Comparison of ENCODE assay signal across 16 cellular contexts in the genomic region with DNA sequence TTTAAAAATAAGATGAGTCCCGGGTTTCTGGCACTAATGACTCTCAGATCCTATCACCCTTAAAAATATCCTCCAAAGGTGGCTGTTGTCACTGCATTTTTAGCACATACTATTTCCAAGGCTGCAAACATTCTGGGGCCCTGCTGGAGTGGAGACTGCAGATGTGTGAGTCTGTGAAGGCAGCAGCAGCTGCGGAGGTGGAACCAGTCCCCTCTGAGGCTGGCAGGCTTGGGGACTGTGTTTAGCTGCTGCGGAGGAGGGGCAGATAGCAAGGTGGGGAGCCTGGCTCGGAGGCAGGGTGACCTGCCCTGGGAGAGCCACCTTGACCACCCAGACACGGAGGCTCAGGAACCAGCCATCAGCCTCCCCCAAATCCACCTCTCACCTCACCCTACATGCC.
DNase-seq lines count a peak whose midpoint lies in the region; ATAC-seq and TF ChIP-seq lines count a peak whose summit lies in the region.
"Had no signal": no experiment of that assay in that cellular context is flagged by ENCODE, and none has a peak within 500 bp of the region (broad histone marks: within the 10 kb centered on the region; RNA-seq: fewer than 3 reads in every experiment).

No MANE protein-coding gene starts in this region.

- no peak overlapping the region; a peak in 1 of 22 replicates for H3K27ac ChIP-seq in BLaER1 treated with 17β-estradiol and CSF1 and Interleukin-3, amounts not matched to agents 10 nM and 100 nM
- H3K27ac ChIP-seq in RWPE2 (ENCODE audit: poor library complexity, severe bottlenecking), result no peak overlapping the region
- H3K27ac ChIP-seq in spleen, result no peak overlapping the region
- H3K27ac ChIP-seq: C4-2B had no signal

- H3K4me2 ChIP-seq in BLaER1 treated with 17β-estradiol and CSF1 and Interleukin-3, amounts not matched to agents 10 nM and 100 nM, result peak overlapping the region in 9 of 11 experiments; percentile 16 to 90 (median 75); a peak in 18 of 22 replicates

- no peaks in the 10 kb centered on the region for H3K36me3 ChIP-seq in BLaER1 treated with 17β-estradiol and CSF1 and Interleukin-3, amounts not matched to agents 10 nM and 100 nM
- no peaks in the 10 kb centered on the region for H3K36me3 ChIP-seq in RWPE2 (ENCODE audit: low read depth)
- H3K36me3 ChIP-seq in spleen, result no peaks in the 10 kb centered on the region

- H3K4me3 ChIP-seq in BLaER1 treated with 17β-estradiol and CSF1 and Interleukin-3, amounts not matched to agents 10 nM and 100 nM, result no peak overlapping the region
- H3K4me3 ChIP-seq in RWPE2 (ENCODE audit: severe bottlenecking) (no peak overlapping the region), spleen (no peak overlapping the region)

- in situ Hi-C loops in GM13976 (cut with MboI; ENCODE audit: low sequenced_read_pairs, unreplicated experiment), result no loop called here

- no peaks in the 10 kb centered on the region for H4K20me1 ChIP-seq in BLaER1 treated with 17β-estradiol and CSF1 and Interleukin-3, amounts not matched to agents 10 nM and 100 nM

- peak; percentile 55 for DNase-seq in RWPE2 (ENCODE audit: low spot score)
- DNase-seq in middle frontal gyrus (ENCODE audit: extremely low spot score, low spot score), result peak; percentile 33
- DNase-seq in spleen, result peak; percentile 44
- DNase-seq in GOT3 (lab: John Stamatoyannopoulos, UW), result no peak
- DNase-seq in GM13976 (ENCODE audit: low spot score), result no peak
- DNase-seq in cortex of kidney (lab: John Stamatoyannopoulos, UW), result no peak
- DNase-seq: ACHN; CD4-positive, alpha-beta memory T cell; COR-L47; DMS53; GF-D8; HCEC 1CT; HFFc6 had no signal

- peaks cover 27 to 100% (median 86%) of the 10 kb centered on the region in 10 experiments for H3K4me1 ChIP-seq in BLaER1 treated with 17β-estradiol and CSF1 and Interleukin-3, amounts not matched to agents 10 nM and 100 nM
- H3K4me1 ChIP-seq in RWPE2 (ENCODE audit: insufficient read depth, poor library complexity, severe bottlenecking) (peaks cover 10% of the 10 kb centered on the region), spleen (peaks cover 0 to 7% (median 0%) of the 10 kb centered on the region in 6 donors)

- TF ChIP-seq CTCF in RWPE2 (IDR thresholded peaks at IDR 0.05; ENCODE audit: poor library complexity, severe bottlenecking) (no peak), spleen (IDR thresholded peaks at IDR 0.05 in 8 of 11, conservative IDR thresholded peaks at IDR 0.05 in 3 of 11) (no peak), GM13976 (IDR thresholded peaks at IDR 0.05; ENCODE audit: borderline replicate concordance, control extremely low read depth, extremely low read depth, insufficient read depth, missing control alignments) (no peak)

- intact Hi-C loops in spleen (cut with DNase I; ENCODE audit: low total_unique reads), result no loop called here

- no peaks in the 10 kb centered on the region for H3K9me3 ChIP-seq in BLaER1 treated with 17β-estradiol and CSF1 and Interleukin-3, amounts not matched to agents 10 nM and 100 nM (replicated peaks in 1 of 11)
- H3K9me3 ChIP-seq in RWPE2 (ENCODE audit: severe bottlenecking) (no peaks in the 10 kb centered on the region), spleen (no peaks in the 10 kb centered on the region)

- no peak for ATAC-seq in RWPE2 (ENCODE audit: low read depth)
- no peak for ATAC-seq in GM21717 (IDR thresholded peaks at IDR 0.05; ENCODE audit: unreplicated experiment)

- TF ChIP-seq POLR2A in spleen (IDR thresholded peaks at IDR 0.05), result no peak

- WGBS in spleen, 5 donors, result 82 to 87% (median 84%) methylated on average over 2 to 5 of the region's 5 CpGs

- peak overlapping the region in 2 of 11 experiments; percentile 4 to 48; a peak in 3 of 22 replicates for H3K9ac ChIP-seq in BLaER1 treated with 17β-estradiol and CSF1 and Interleukin-3, amounts not matched to agents 10 nM and 100 nM

- no peaks in the 10 kb centered on the region for H3K27me3 ChIP-seq in BLaER1 treated with 17β-estradiol and CSF1 and Interleukin-3, amounts not matched to agents 10 nM and 100 nM
- H3K27me3 ChIP-seq in RWPE2 (ENCODE audit: insufficient read depth, poor library complexity, severe bottlenecking), result no peaks in the 10 kb centered on the region
- no peaks in the 10 kb centered on the region for H3K27me3 ChIP-seq in spleen (replicated peaks in 1 of 7)

Comparison
In these comparisons a context has a peak if more than half of its experiments do, and no peak if none do; other contexts are left out.
1. DNase-seq: peak in RWPE2 (single experiment), middle frontal gyrus (single experiment) and spleen (single experiment); none in GOT3 (single experiment), GM13976 (single experiment) and cortex of kidney (single experiment).